Comparison of ENCODE assay signal across 9 cellular contexts in genomic region chr7:116576350-116577319, GRCh38. TPM values are rescaled to one million over a fixed set of nuclear protein-coding genes. Genes with fewer than 3 reads are reported as not detected.
A peak's percentile ranks its signal among the peaks of the same experiment; 100 is the strongest.
DNase-seq lines count a peak whose midpoint lies in the region; ATAC-seq and TF ChIP-seq lines count a peak whose summit lies in the region.
"Had no signal": no experiment of that assay in that cellular context is flagged by ENCODE, and none has a peak within 500 bp of the region (broad histone marks: within the 10 kb centered on the region; RNA-seq: fewer than 3 reads in every experiment).

No MANE protein-coding gene starts in this region.

- peaks cover 31% of the 10 kb centered on the region for H3K4me1 ChIP-seq in mammary epithelial cell (ENCODE audit: insufficient read depth, low read length)
- H3K4me1 ChIP-seq in CD8-positive, alpha-beta T cell (ENCODE audit: insufficient read depth, low read length), result no peaks in the 10 kb centered on the region

- 63% methylated on average over 7 of the region's 7 CpGs for WGBS in mammary epithelial cell (ENCODE audit: low coverage, missing lambda C conversion rate)

- H3K4me3 ChIP-seq in mammary epithelial cell (replicated peaks in 1 of 3; ENCODE audit: insufficient read depth in 1 of 3, low read depth in 2 of 3, low read length in 3 of 3), result no peak overlapping the region
- no peak overlapping the region for H3K4me3 ChIP-seq in retinal pigment epithelial cell (ENCODE audit: low read length)
- no peak overlapping the region for H3K4me3 ChIP-seq in CD8-positive, alpha-beta T cell (ENCODE audit: low read depth, low read length)

- no peak overlapping the region for H3K9ac ChIP-seq in mammary epithelial cell (ENCODE audit: insufficient read depth, low read length)

- intact Hi-C loops in mammary epithelial cell (cut with micrococcal nuclease), result no loop called here
- intact Hi-C loops in CD8-positive, alpha-beta T cell (cut with DNase I, micrococcal nuclease), result no loop called here

- peak overlapping the region; percentile 48 for H3K27ac ChIP-seq in mammary epithelial cell (ENCODE audit: insufficient read depth, low read depth, low read length)
- no peak overlapping the region for H3K27ac ChIP-seq in CD8-positive, alpha-beta T cell (ENCODE audit: low read depth, low read length)

- H3K4me3 Mint-ChIP-seq in CD8-positive, alpha-beta T cell, result no peak overlapping the region
- H3K4me3 Mint-ChIP-seq: naive B cell had no signal

- no peaks in the 10 kb centered on the region for H3K9me3 Mint-ChIP-seq in CD8-positive, alpha-beta T cell
- H3K9me3 Mint-ChIP-seq: naive B cell had no signal

- in situ Hi-C loops in mammary epithelial cell (cut with MboI; ENCODE audit: low sequenced_read_pairs in 2 of 2), result loop anchor here in 1 of 2 donors (10.0 kb wide), 1 partner anchor 402 kb away; no protein-coding TSS in a partner anchor

- no peaks in the 10 kb centered on the region for H3K4me1 Mint-ChIP-seq in CD8-positive, alpha-beta T cell (ENCODE audit: low read depth)

- H4K20me1 ChIP-seq in mammary epithelial cell (ENCODE audit: insufficient read depth, low read length), result no peaks in the 10 kb centered on the region

- TF ChIP-seq CTCF in mammary epithelial cell (conservative IDR thresholded peaks at IDR 0.05 in 1 of 2, IDR thresholded peaks at IDR 0.05 in 1 of 2; ENCODE audit: extremely low read depth in 1 of 2, insufficient read depth in 1 of 2, low read depth in 1 of 2, low read length in 2 of 2) (no peak), retinal pigment epithelial cell (conservative IDR thresholded peaks at IDR 0.05; ENCODE audit: low read depth, low read length) (no peak)
- TF ChIP-seq CTCF in CD8-positive, alpha-beta T cell (IDR thresholded peaks at IDR 0.05), result no peak

- H2AFZ ChIP-seq in mammary epithelial cell (ENCODE audit: low read depth, low read length), result peak overlapping the region; percentile 34

- H3K27ac Mint-ChIP-seq in CD8-positive, alpha-beta T cell, result no peak overlapping the region

- CTCF ChIA-PET in mammary epithelial cell (lab: Charles Lee; ENCODE audit: low non-redundant PET), result no interaction called here
- CTCF ChIA-PET in CD8-positive, alpha-beta T cell (lab: Charles Lee), result interaction anchor here (0.7 kb wide), 3 partner anchors 13 to 319 kb away, joined by 3 read pairs; no protein-coding TSS in a partner anchor

- dilution Hi-C loops in mammary epithelial cell (cut with HindIII; ENCODE audit: low sequenced_read_pairs), result no loop called here

- H3K4me2 ChIP-seq in mammary epithelial cell (ENCODE audit: insufficient read depth, low read depth, low read length), result peak overlapping the region; percentile 52

- no peaks in the 10 kb centered on the region for H3K36me3 ChIP-seq in mammary epithelial cell (ENCODE audit: insufficient read depth, low read length)
- H3K36me3 ChIP-seq in CD8-positive, alpha-beta T cell (ENCODE audit: insufficient read depth, low read length), result no peaks in the 10 kb centered on the region

- peak; percentile 33 for ATAC-seq in GM19395 (IDR thresholded peaks at IDR 0.05; ENCODE audit: unreplicated experiment)
- ATAC-seq in HG03342 (IDR thresholded peaks at IDR 0.05; ENCODE audit: unreplicated experiment), result peak; percentile 18
- no peak for ATAC-seq in CD8-positive, alpha-beta T cell

- H3K27me3 ChIP-seq in mammary epithelial cell (ENCODE audit: insufficient read depth, low read length), result no peaks in the 10 kb centered on the region
- H3K27me3 ChIP-seq in CD8-positive, alpha-beta T cell (ENCODE audit: insufficient read depth, low read length), result no peaks in the 10 kb centered on the region

- no peaks in the 10 kb centered on the region for H3K79me2 ChIP-seq in mammary epithelial cell (ENCODE audit: insufficient read depth, low read length)

- DNase-seq in mammary epithelial cell, result peak; percentile 84
- peak; percentile 65 for DNase-seq in retinal pigment epithelial cell (ENCODE audit: low read depth)
- DNase-seq in pons (ENCODE audit: low spot score), result no peak
- DNase-seq in activated CD4-positive, CD25-positive, alpha-beta regulatory T cell treated with anti-CD3 and anti-CD28 coated beads, Interleukin-2, amount 50 U/mL, for 72 hours, result no peak
- DNase-seq in CD8-positive, alpha-beta T cell, result no peak
- no peak for DNase-seq in 8988T
- DNase-seq: naive B cell had no signal

- POLR2A ChIA-PET in CD8-positive, alpha-beta T cell (lab: Charles Lee), result interaction anchor here (0.7 kb wide), 1 partner anchor 409 kb away, joined by 3 read pairs; no protein-coding TSS in a partner anchor

- H3K27me3 Mint-ChIP-seq in CD8-positive, alpha-beta T cell (ENCODE audit: low read depth), result no peaks in the 10 kb centered on the region

- H3K9me3 ChIP-seq in mammary epithelial cell (replicated peaks; ENCODE audit: insufficient read depth, low read length), result no peaks in the 10 kb centered on the region
- H3K9me3 ChIP-seq in CD8-positive, alpha-beta T cell (ENCODE audit: low read length), result no peaks in the 10 kb centered on the region

- H3K36me3 Mint-ChIP-seq in CD8-positive, alpha-beta T cell, result no peaks in the 10 kb centered on the region
- H3K36me3 Mint-ChIP-seq: naive B cell had no signal

- no TSS peak for BruUV-seq in mammary epithelial cell (replicated peaks; lab: Mats Ljungman, UMichigan)

RNA-seq across cellular contexts. Expression of gene CAV1, which starts 51.8 kb away (rescaled TPM):
- 100 to 1,000 TPM; 485 to 894 TPM for total RNA-seq in mammary epithelial cell
- polyA plus RNA-seq in mammary epithelial cell, result 1,604 TPM
- polyA minus RNA-seq in mammary epithelial cell, result 2,169 TPM
- not detected for total RNA-seq in CD8-positive, alpha-beta T cell

Comparison
In these comparisons a context has a peak if more than half of its experiments do, and no peak if none do; other contexts are left out.
1. DNase-seq: peak in mammary epithelial cell (single experiment) and retinal pigment epithelial cell (single experiment); none in pons (single experiment), activated CD4-positive, CD25-positive, alpha-beta regulatory T cell treated with anti-CD3 and anti-CD28 coated beads, Interleukin-2, amount 50 U/mL, for 72 hours (single experiment), CD8-positive, alpha-beta T cell (0 of 7) and 8988T (single experiment).
2. RNA of gene CAV1, which starts 51.8 kb away (total RNA-seq): 485 to 894 TPM in mammary epithelial cell; not detected in CD8-positive, alpha-beta T cell; every median in the first group is over 100 times any median in the second.